In the genomic region with DNA sequence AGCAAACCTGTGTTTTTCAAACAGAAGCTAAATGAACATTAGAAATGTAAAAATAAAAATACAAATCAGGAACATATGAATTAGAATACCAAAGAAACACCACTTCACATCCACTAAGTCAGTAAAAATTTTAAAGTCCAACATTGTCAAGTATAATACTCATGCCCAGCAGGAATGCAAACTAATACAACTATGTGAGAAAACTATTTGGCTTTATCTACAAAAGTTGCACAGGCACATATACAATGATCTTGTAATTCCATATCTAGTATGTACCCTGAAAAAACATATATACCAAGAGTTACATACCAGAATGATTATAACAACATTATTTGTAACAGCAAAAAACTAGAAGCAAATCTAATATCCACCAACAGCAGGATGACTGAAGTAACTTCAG, we compare ENCODE assay signal across 21 cellular contexts.
"Had no signal": no experiment of that assay in that cellular context is flagged by ENCODE, and none has a peak within 500 bp of the region (broad histone marks: within the 10 kb centered on the region; RNA-seq: fewer than 3 reads in every experiment).

No MANE protein-coding gene starts in this region.

- H3K4me1 ChIP-seq: gastrocnemius medialis, neural progenitor cell, psoas muscle, tibial artery had no signal

- H3K36me3 ChIP-seq: ovary had no signal

- H3K27ac ChIP-seq: gastrocnemius medialis, neural progenitor cell, ovary, psoas muscle, skin epidermis, tibial artery had no signal

- DNase-seq: activated CD4-positive, alpha-beta T cell treated with anti-CD3 and anti-CD28 coated beads, Interleukin-2, amount 10 ng/mL, durations not matched to agents 7 days and 5 days; activated CD8-positive, alpha-beta T cell treated with anti-CD3 and anti-CD28 coated beads, Interleukin-2, amount 10 ng/mL, durations not matched to agents 7 days and 5 days; activated naive CD4-positive, alpha-beta T cell treated with Interleukin-2 at 50 U/mL for 16 hours; activated naive CD8-positive, alpha-beta T cell treated with anti-CD3 and anti-CD28 coated beads, Interleukin-2, amount 10 ng/mL, durations not matched to agents 7 days and 5 days; activated T-cell treated with anti-CD3 and anti-CD28 coated beads, Interleukin-2, amount 50 U/mL, for 24 hours; anterior cingulate cortex; endodermal cell; gastrocnemius medialis; head of caudate nucleus; immature natural killer cell; mesendoderm; naive thymus-derived CD4-positive, alpha-beta T cell; ovary; psoas muscle; right cardiac atrium; stimulated activated naive CD8-positive, alpha-beta T cell treated with anti-CD3 and anti-CD28 coated beads, Interleukin-15, Interleukin-2, amounts not matched to agents 100 U/mL and 50 U/mL, for 24 hours; substantia nigra; tibial artery had no signal

- H3K9me3 ChIP-seq: gastrocnemius medialis, ovary had no signal

- H3K27ac Mint-ChIP-seq: activated CD4-positive, alpha-beta T cell treated with anti-CD3 and anti-CD28 coated beads, Interleukin-2, amount 10 ng/mL, durations not matched to agents 7 days and 5 days; activated CD8-positive, alpha-beta T cell treated with anti-CD3 and anti-CD28 coated beads, Interleukin-2, amount 10 ng/mL, durations not matched to agents 7 days and 5 days; activated naive CD8-positive, alpha-beta T cell treated with anti-CD3 and anti-CD28 coated beads, Interleukin-2, amount 10 ng/mL, durations not matched to agents 7 days and 5 days; activated T-cell treated with anti-CD3 and anti-CD28 coated beads, Interleukin-2, amount 50 U/mL, for 24 hours; endodermal cell; immature natural killer cell; naive thymus-derived CD4-positive, alpha-beta T cell; neural progenitor cell; T-helper 1 cell treated with Interleukin-12 subunit alpha and Interleukin-12 subunit beta and Interleukin-4 antibody, amounts not matched to agents 30 μg/mL and 1 μg/mL, for 36 hours had no signal

- H3K27me3 ChIP-seq: gastrocnemius medialis, neural progenitor cell, ovary, tibial artery had no signal

- H3K4me1 Mint-ChIP-seq: activated CD4-positive, alpha-beta T cell treated with anti-CD3 and anti-CD28 coated beads, Interleukin-2, amount 10 ng/mL, durations not matched to agents 7 days and 5 days; endodermal cell; immature natural killer cell; neural progenitor cell had no signal

- ATAC-seq: activated CD8-positive, alpha-beta T cell treated with anti-CD3 and anti-CD28 coated beads, Interleukin-2, amount 10 ng/mL, durations not matched to agents 7 days and 5 days; gastrocnemius medialis; naive thymus-derived CD4-positive, alpha-beta T cell; psoas muscle; right cardiac atrium; stimulated activated naive CD8-positive, alpha-beta T cell treated with anti-CD3 and anti-CD28 coated beads, Interleukin-15, Interleukin-2, amounts not matched to agents 100 U/mL and 50 U/mL, for 24 hours had no signal

- H3K27me3 Mint-ChIP-seq: activated CD4-positive, alpha-beta T cell treated with anti-CD3 and anti-CD28 coated beads, Interleukin-2, amount 10 ng/mL, durations not matched to agents 7 days and 5 days; activated naive CD8-positive, alpha-beta T cell treated with anti-CD3 and anti-CD28 coated beads, Interleukin-2, amount 10 ng/mL, durations not matched to agents 7 days and 5 days; activated T-cell treated with anti-CD3 and anti-CD28 coated beads, Interleukin-2, amount 50 U/mL, for 24 hours; naive thymus-derived CD4-positive, alpha-beta T cell had no signal

- H3K4me3 ChIP-seq: gastrocnemius medialis, neural progenitor cell, ovary, psoas muscle, skin epidermis, tibial artery had no signal

- H3K4me3 Mint-ChIP-seq: activated CD4-positive, alpha-beta T cell treated with anti-CD3 and anti-CD28 coated beads, Interleukin-2, amount 10 ng/mL, durations not matched to agents 7 days and 5 days; activated CD8-positive, alpha-beta T cell treated with anti-CD3 and anti-CD28 coated beads, Interleukin-2, amount 10 ng/mL, durations not matched to agents 7 days and 5 days; activated naive CD8-positive, alpha-beta T cell treated with anti-CD3 and anti-CD28 coated beads, Interleukin-2, amount 10 ng/mL, durations not matched to agents 7 days and 5 days; activated T-cell treated with anti-CD3 and anti-CD28 coated beads, Interleukin-2, amount 50 U/mL, for 24 hours; endodermal cell; immature natural killer cell; naive thymus-derived CD4-positive, alpha-beta T cell; neural progenitor cell; T-helper 1 cell treated with Interleukin-12 subunit alpha and Interleukin-12 subunit beta and Interleukin-4 antibody, amounts not matched to agents 30 μg/mL and 1 μg/mL, for 36 hours had no signal
